10 cellular contexts compared by ENCODE assay signal in genomic region chr16:82016268-82016667, GRCh38. TPM values are rescaled to one million over a fixed set of nuclear protein-coding genes. Genes with fewer than 3 reads are reported as not detected.
DNase-seq lines count a peak whose midpoint lies in the region; ATAC-seq and TF ChIP-seq lines count a peak whose summit lies in the region.
"Had no signal": no experiment of that assay in that cellular context is flagged by ENCODE, and none has a peak within 500 bp of the region (broad histone marks: within the 10 kb centered on the region; RNA-seq: fewer than 3 reads in every experiment).

No MANE protein-coding gene starts in this region.

- ATAC-seq in left lobe of liver (peak; percentile 46), GM21447 (IDR thresholded peaks at IDR 0.05; ENCODE audit: unreplicated experiment) (no peak)
- no peak for ATAC-seq in natural killer cell treated with Interleukin-12 subunit alpha and Interleukin-12 subunit beta and Interleukin-15 and Interleukin-18, amount 100 ng/mL, for 72 hours
- ATAC-seq: GM12878 had no signal

- H3K4me1 Mint-ChIP-seq in HFFc6 (ENCODE audit: low read depth), result no peaks in the 10 kb centered on the region
- peaks cover 7 to 8% of the 10 kb centered on the region in 2 donors for H3K4me1 Mint-ChIP-seq in natural killer cell treated with Interleukin-12 subunit alpha and Interleukin-12 subunit beta and Interleukin-15 and Interleukin-18, amount 100 ng/mL, for 72 hours (ENCODE audit: low read depth in 2 of 2)

- H3K27ac Mint-ChIP-seq in HFFc6, result no peak overlapping the region
- no peak overlapping the region for H3K27ac Mint-ChIP-seq in natural killer cell treated with Interleukin-12 subunit alpha and Interleukin-12 subunit beta and Interleukin-15 and Interleukin-18, amount 100 ng/mL, for 72 hours
- H3K27ac Mint-ChIP-seq: activated B cell treated with CpG ODN at 0.5 μM for 24 hours had no signal

- peak; percentile 47 for TF ChIP-seq CTCF in AG10803 (conservative IDR thresholded peaks at IDR 0.05; ENCODE audit: low read length)
- TF ChIP-seq CTCF in HFFc6 (IDR thresholded peaks at IDR 0.05), result peak; percentile 56; the same call in 1 of the 2 replicates
- no peak for TF ChIP-seq CTCF in GM10266 (IDR thresholded peaks at IDR 0.05; ENCODE audit: control insufficient read depth, insufficient read depth, low read depth, missing control alignments)

- peak; percentile 58 for DNase-seq in AG10803 (ENCODE audit: low read depth)
- no peak for DNase-seq in HFFc6
- DNase-seq in amniotic epithelial cell (ENCODE audit: low read depth), result peak; percentile 61
- no peak for DNase-seq in left lobe of liver (ENCODE audit: low spot score)
- no peak for DNase-seq in natural killer cell treated with Interleukin-12 subunit alpha and Interleukin-12 subunit beta and Interleukin-15 and Interleukin-18, amount 100 ng/mL, for 72 hours (ENCODE audit: low spot score)
- no peak for DNase-seq in NCI-H2107 (lab: John Stamatoyannopoulos, UW)
- DNase-seq in GM10266 (ENCODE audit: extremely low spot score), result no peak
- DNase-seq: activated B cell treated with CpG ODN at 0.5 μM for 24 hours had no signal

- H3K27me3 Mint-ChIP-seq in HFFc6 (ENCODE audit: insufficient read depth), result peaks cover 17% of the 10 kb centered on the region
- H3K27me3 Mint-ChIP-seq in natural killer cell treated with Interleukin-12 subunit alpha and Interleukin-12 subunit beta and Interleukin-15 and Interleukin-18, amount 100 ng/mL, for 72 hours, result peaks cover 28 to 31% of the 10 kb centered on the region in 2 donors

- H3K4me3 Mint-ChIP-seq in HFFc6, result peak overlapping the region; percentile 9; the same call in 1 of the 2 replicates
- H3K4me3 Mint-ChIP-seq in natural killer cell treated with Interleukin-12 subunit alpha and Interleukin-12 subunit beta and Interleukin-15 and Interleukin-18, amount 100 ng/mL, for 72 hours, result no peak overlapping the region
- H3K4me3 Mint-ChIP-seq: activated B cell treated with CpG ODN at 0.5 μM for 24 hours had no signal

- no peak overlapping the region for H3K4me3 ChIP-seq in AG10803 (ENCODE audit: low read length)
- H3K4me3 ChIP-seq: GM12878 had no signal

- H3K9me3 Mint-ChIP-seq in HFFc6, result peaks cover 11% of the 10 kb centered on the region; the same call in 1 of the 2 replicates
- H3K9me3 Mint-ChIP-seq in natural killer cell treated with Interleukin-12 subunit alpha and Interleukin-12 subunit beta and Interleukin-15 and Interleukin-18, amount 100 ng/mL, for 72 hours, result peaks cover 4% of the 10 kb centered on the region

- peaks cover 4% of the 10 kb centered on the region for H3K36me3 Mint-ChIP-seq in HFFc6 (ENCODE audit: low read depth)
- peaks cover 6% of the 10 kb centered on the region for H3K36me3 Mint-ChIP-seq in natural killer cell treated with Interleukin-12 subunit alpha and Interleukin-12 subunit beta and Interleukin-15 and Interleukin-18, amount 100 ng/mL, for 72 hours

RNA-seq across cellular contexts. Expression of gene SDR42E1, which starts 5.0 kb away (rescaled TPM):
- not detected for total RNA-seq in HFFc6 (2021; fragmentation: NEBNext Ultra II Directional; extraction: Animal tissue kit (Norgen Biotek cat#: 25700))
- total RNA-seq in left lobe of liver, result 4.1 TPM
- 10 to 100 TPM in 1 of 2 donors, 1 to 10 TPM in 1; 6.1 to 12.6 TPM for total RNA-seq in natural killer cell treated with Interleukin-12 subunit alpha and Interleukin-12 subunit beta and Interleukin-15 and Interleukin-18, amount 100 ng/mL, for 72 hours

RNA-seq across cellular contexts. Expression of gene HSD17B2, which starts 18.8 kb away (rescaled TPM):
- total RNA-seq in HFFc6 (2021; fragmentation: NEBNext Ultra II Directional; extraction: Animal tissue kit (Norgen Biotek cat#: 25700)), result 1 to 10 TPM in 2 of 6 experiments, under 1 TPM in 3, not detected in 1; 0.17 to 3.2 (median 0.50) TPM
- total RNA-seq in left lobe of liver, result 82.7 TPM
- total RNA-seq in natural killer cell treated with Interleukin-12 subunit alpha and Interleukin-12 subunit beta and Interleukin-15 and Interleukin-18, amount 100 ng/mL, for 72 hours, result not detected
- total RNA-seq: activated B cell treated with CpG ODN at 0.5 μM for 24 hours, GM12878 had no signal

Comparison
In these comparisons a context has a peak if more than half of its experiments do, and no peak if none do; other contexts are left out.
1. DNase-seq: peak in AG10803 (single experiment) and amniotic epithelial cell (single experiment); none in HFFc6 (single experiment), left lobe of liver (single experiment), natural killer cell treated with Interleukin-12 subunit alpha and Interleukin-12 subunit beta and Interleukin-15 and Interleukin-18, amount 100 ng/mL, for 72 hours (single experiment), NCI-H2107 (single experiment) and GM10266 (single experiment).
2. RNA of gene HSD17B2, which starts 18.8 kb away (total RNA-seq): 82.7 TPM in left lobe of liver (single experiment); 0.17 to 3.2 TPM in HFFc6 and not detected in natural killer cell treated with Interleukin-12 subunit alpha and Interleukin-12 subunit beta and Interleukin-15 and Interleukin-18, amount 100 ng/mL, for 72 hours; every median in the first group is over 10 times any median in the second.